Comparison of ENCODE assay signal across 8 cellular contexts in the genomic region with DNA sequence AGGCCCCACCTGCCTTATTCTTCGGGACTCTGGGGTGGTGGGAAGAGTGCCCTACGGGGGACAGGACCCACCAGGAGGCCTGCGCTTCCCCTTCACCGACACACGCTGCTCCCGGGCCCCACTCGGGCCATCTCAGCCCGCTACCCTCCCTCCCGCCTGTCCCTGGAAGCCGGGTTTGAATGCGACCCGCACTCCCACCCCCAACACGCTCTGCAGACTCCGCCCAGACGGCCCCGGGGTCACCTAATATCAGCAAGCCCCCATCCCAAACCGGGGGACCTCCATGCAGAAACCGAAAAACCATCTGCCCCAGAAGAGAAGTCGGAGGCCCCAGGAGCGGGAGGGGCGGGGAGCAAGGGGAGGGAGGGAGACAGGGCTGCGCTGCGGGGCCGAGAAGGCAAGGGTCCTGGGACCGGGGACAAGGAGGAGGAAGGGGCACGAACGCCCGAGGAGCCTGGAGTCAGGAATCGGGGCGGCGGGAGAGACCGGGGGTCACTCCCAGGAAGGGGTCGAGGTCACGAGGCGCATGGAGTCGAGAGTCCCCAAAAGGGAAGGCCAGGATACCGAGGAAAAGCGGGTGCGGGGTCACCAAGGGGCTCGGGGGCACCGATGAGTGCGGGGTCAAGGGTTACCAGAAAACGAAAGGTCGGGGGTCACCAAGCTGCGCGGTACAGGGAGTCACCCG. TPM values are rescaled to one million over a fixed set of nuclear protein-coding genes. Genes with fewer than 3 reads are reported as not detected.
DNase-seq lines count a peak whose midpoint lies in the region; ATAC-seq and TF ChIP-seq lines count a peak whose summit lies in the region.

No MANE protein-coding gene starts in this region.

- peaks cover 4% of the 10 kb centered on the region for H3K36me3 ChIP-seq in GM06990 (ENCODE audit: control insufficient read depth, insufficient read depth, low read length)
- H3K36me3 ChIP-seq in PC-9 (ENCODE audit: low read depth) = no peaks in the 10 kb centered on the region
- H3K36me3 ChIP-seq in colonic mucosa = no peaks in the 10 kb centered on the region
- H3K36me3 ChIP-seq in urinary bladder (ENCODE audit: insufficient read depth) = no peaks in the 10 kb centered on the region

- H3K9me3 ChIP-seq in PC-9 (ENCODE audit: insufficient read depth, low read depth) = no peaks in the 10 kb centered on the region
- H3K9me3 ChIP-seq in colonic mucosa = no peaks in the 10 kb centered on the region

- peaks cover 56% of the 10 kb centered on the region for H3K79me2 ChIP-seq in PC-9 (ENCODE audit: low read depth)

- no peak for ATAC-seq in GM18858 (IDR thresholded peaks at IDR 0.05; ENCODE audit: unreplicated experiment)

- POLR2A ChIA-PET in PC-9 (lab: Charles Lee; ENCODE audit: unreplicated experiment) = no interaction called here

- H3K4me1 ChIP-seq in PC-9 (replicated peaks; ENCODE audit: insufficient read depth) (peaks cover 58% of the 10 kb centered on the region), colonic mucosa (peaks cover 13% of the 10 kb centered on the region), urinary bladder (ENCODE audit: insufficient read depth) (no peaks in the 10 kb centered on the region)

- H3K27me3 ChIP-seq in GM06990 (replicated peaks; ENCODE audit: control insufficient read depth, insufficient read depth, low read length) = no peaks in the 10 kb centered on the region
- no peaks in the 10 kb centered on the region for H3K27me3 ChIP-seq in PC-9 (ENCODE audit: insufficient read depth, low read depth)
- no peaks in the 10 kb centered on the region for H3K27me3 ChIP-seq in colonic mucosa

- BruUV-seq in PC-9 (replicated peaks; lab: Mats Ljungman, UMichigan) = TSS peak; percentile 19

- peak overlapping the region; percentile 80 to 94 for H3K9ac ChIP-seq in colonic mucosa (ENCODE audit: low read depth in 2 of 2, low read length in 2 of 2)

- intact Hi-C loops in PC-9 (cut with micrococcal nuclease; ENCODE audit: unreplicated experiment) = no loop called here
- intact Hi-C loops in colonic mucosa (cut with DNase I) = no loop called here

- no peak for DNase-seq in GM06990 (ENCODE audit: extremely low read depth, insufficient read length)
- peak in 1 of 2 experiments; percentile 31 for DNase-seq in PC-9
- DNase-seq in colonic mucosa = peak; percentile 52
- DNase-seq in mesenteric fat pad (ENCODE audit: low spot score) = peak; percentile 90
- DNase-seq in SKM-1 treated with dmso at 0.1 percent for 144 hours (lab: John Stamatoyannopoulos, UW; ENCODE audit: unreplicated experiment) = no peak
- DNase-seq in DMS114 treated with DMSO at 0.1 percent for 48 hours (lab: John Stamatoyannopoulos, UW; ENCODE audit: unreplicated experiment) = no peak

- H3K4me3 ChIP-seq in GM06990 (replicated peaks; ENCODE audit: low read depth, low read length) (peak overlapping the region; percentile 93), PC-9 (peak overlapping the region; percentile 78), colonic mucosa (peak overlapping the region; percentile 90), urinary bladder (ENCODE audit: low read depth, low read length) (peak overlapping the region; percentile 97)

- no peak for TF ChIP-seq CTCF in GM06990 (IDR thresholded peaks at IDR 0.05; ENCODE audit: insufficient read depth, low read length, poor library complexity, severe bottlenecking)
- no peak for TF ChIP-seq CTCF in PC-9 (conservative IDR thresholded peaks at IDR 0.05)
- TF ChIP-seq CTCF in colonic mucosa (IDR thresholded peaks at IDR 0.05) = no peak

- H3K27ac ChIP-seq in PC-9 (peak overlapping the region; percentile 84), colonic mucosa (peak overlapping the region; percentile 94), urinary bladder (ENCODE audit: low read depth) (peak overlapping the region; percentile 66)

- WGBS in urinary bladder = 3% methylated on average over 47 of the region's 47 CpGs

- 0 out of 2 replicates have a peak, but pooled peaks cover 9% of the 10 kb centered on the region for H4K20me1 ChIP-seq in PC-9 (ENCODE audit: insufficient read depth)

- H3K9me2 ChIP-seq in PC-9 (ENCODE audit: insufficient read depth) = no peaks in the 10 kb centered on the region

- CTCF ChIA-PET in PC-9 (lab: Charles Lee) = no interaction called here

- no peak overlapping the region for H2AFZ ChIP-seq in PC-9

- H3F3A ChIP-seq in PC-9 (ENCODE audit: insufficient read depth, low read depth) = peaks cover 64% of the 10 kb centered on the region

- H3K4me2 ChIP-seq in PC-9 = peak overlapping the region; percentile 99

RNA-seq across cellular contexts. Expression of gene SBNO2, which starts 0.8 kb away (rescaled TPM):
- 75.6 and 82.4 TPM in 2 replicates for total RNA-seq in PC-9 (2021)
- 10 to 100 TPM; 65.5 to 77.1 TPM for total RNA-seq in colonic mucosa
- 139 TPM for total RNA-seq in mesenteric fat pad
- total RNA-seq in urinary bladder = 7.6 TPM
- polyA plus RNA-seq in urinary bladder = 44.8 TPM

RNA-seq across cellular contexts. Expression of gene STK11, which starts 32.3 kb away (rescaled TPM):
- total RNA-seq in PC-9 (2021) = 53.0 and 59.5 TPM in 2 replicates
- total RNA-seq in colonic mucosa = 100 to 1,000 TPM in 1 of 2 donors, 10 to 100 TPM in 1; 76.3 to 103 TPM
- 60.8 TPM for total RNA-seq in mesenteric fat pad
- total RNA-seq in urinary bladder = 31.7 TPM
- polyA plus RNA-seq in urinary bladder = 56.5 TPM

Comparison
In these comparisons a context has a peak if more than half of its experiments do, and no peak if none do; other contexts are left out.
1. DNase-seq: peak in colonic mucosa (single experiment) and mesenteric fat pad (single experiment); none in GM06990 (single experiment), SKM-1 treated with dmso at 0.1 percent for 144 hours (single experiment) and DMS114 treated with DMSO at 0.1 percent for 48 hours (single experiment).
2. Peak in every context shown above with its lines, with median percentiles within 50 percentile points of each other: H3K4me3 ChIP-seq and H3K27ac ChIP-seq.